Comparison of ENCODE assay signal across 9 cellular contexts in the genomic region with DNA sequence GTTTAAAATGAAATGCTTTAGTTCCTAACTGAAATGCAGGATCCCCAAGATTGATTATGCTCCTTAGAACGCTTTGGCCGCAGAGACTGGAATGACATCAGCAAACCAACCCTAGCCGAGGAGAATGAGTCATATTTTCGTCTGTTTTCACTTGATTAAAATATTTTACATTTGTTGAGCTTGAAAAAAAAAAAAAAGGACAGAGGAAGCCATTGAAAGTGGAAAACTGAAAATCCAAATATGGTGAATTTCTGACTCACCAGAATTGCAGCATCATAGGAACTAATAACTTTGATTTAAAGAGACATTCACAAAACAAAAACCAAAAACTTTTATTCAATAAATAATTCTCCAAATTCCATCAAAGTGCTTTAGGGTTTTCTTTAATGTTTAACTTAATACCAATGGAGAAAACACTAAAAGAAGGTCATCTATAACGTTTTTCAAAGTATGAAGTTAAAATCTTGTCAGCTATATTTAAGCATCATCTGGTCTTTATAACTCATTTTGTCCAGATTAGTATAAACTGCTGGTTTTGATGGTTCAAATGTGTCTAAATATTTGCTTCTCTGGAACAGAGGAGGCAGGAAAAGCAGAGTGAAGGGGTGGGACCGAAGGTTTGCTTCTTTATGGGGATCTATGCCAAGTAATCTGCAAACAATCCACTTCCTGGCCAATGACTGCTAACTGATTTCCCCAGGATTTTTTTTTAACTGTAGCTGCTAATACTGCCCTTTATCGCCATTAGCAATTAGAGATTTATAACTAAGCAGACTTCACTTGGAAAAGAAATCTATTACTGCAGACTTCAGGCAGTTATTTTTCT. TPM values are rescaled to one million over a fixed set of nuclear protein-coding genes. Genes with fewer than 3 reads are reported as not detected.
A peak's percentile ranks its signal among the peaks of the same experiment; 100 is the strongest.
DNase-seq lines count a peak whose midpoint lies in the region; ATAC-seq and TF ChIP-seq lines count a peak whose summit lies in the region.
"Had no signal": no experiment of that assay in that cellular context is flagged by ENCODE, and none has a peak within 500 bp of the region (broad histone marks: within the 10 kb centered on the region; RNA-seq: fewer than 3 reads in every experiment).

No MANE protein-coding gene starts in this region.

- ATAC-seq in HG03442 (IDR thresholded peaks at IDR 0.05; ENCODE audit: unreplicated experiment): no peak
- no peak for ATAC-seq in HG03469 (IDR thresholded peaks at IDR 0.05; ENCODE audit: unreplicated experiment)

- H3K27me3 Mint-ChIP-seq in activated CD4-positive, alpha-beta T cell treated with anti-CD3 and anti-CD28 coated beads, Interleukin-2, amount 10 ng/mL, durations not matched to agents 24 days and 14 days: no peaks in the 10 kb centered on the region
- H3K27me3 Mint-ChIP-seq: stimulated activated naive CD8-positive, alpha-beta T cell treated with anti-CD3 and anti-CD28 coated beads, Interleukin-15, Interleukin-2, amounts not matched to agents 100 ng/mL and 50 ng/mL, for 24 hours had no signal

- DNase-seq in stimulated activated CD4-positive, alpha-beta T cell treated with anti-CD3 and anti-CD28 coated beads, Interleukin-4, amount 100 ng/mL, for 24 hours: peak; percentile 13
- DNase-seq in stimulated activated CD4-positive, alpha-beta T cell treated with anti-CD3 and anti-CD28 coated beads, Interleukin-2, amount 100 ng/mL, for 48 hours: no peak
- DNase-seq in brain microvascular endothelial cell: peak; percentile 85
- DNase-seq in lung microvascular endothelial cell (ENCODE audit: low read depth in 2 of 2): peak; percentile 83 to 94
- DNase-seq in activated CD4-positive, alpha-beta T cell treated with anti-CD3 and anti-CD28 coated beads, Interleukin-2, amount 10 ng/mL, durations not matched to agents 24 days and 14 days: no peak
- DNase-seq in RPMI8226: no peak

- H3K4me3 Mint-ChIP-seq in activated CD4-positive, alpha-beta T cell treated with anti-CD3 and anti-CD28 coated beads, Interleukin-2, amount 10 ng/mL, durations not matched to agents 24 days and 14 days: no peak overlapping the region
- H3K4me3 Mint-ChIP-seq: stimulated activated naive CD8-positive, alpha-beta T cell treated with anti-CD3 and anti-CD28 coated beads, Interleukin-15, Interleukin-2, amounts not matched to agents 100 ng/mL and 50 ng/mL, for 24 hours had no signal

- peaks cover 1% of the 10 kb centered on the region for H3K4me1 Mint-ChIP-seq in activated CD4-positive, alpha-beta T cell treated with anti-CD3 and anti-CD28 coated beads, Interleukin-2, amount 10 ng/mL, durations not matched to agents 24 days and 14 days

- no peaks in the 10 kb centered on the region for H3K27me3 ChIP-seq in brain microvascular endothelial cell (replicated peaks)

- TF ChIP-seq CTCF in brain microvascular endothelial cell (IDR thresholded peaks at IDR 0.05; ENCODE audit: low read depth, low read length, missing control alignments): no peak

- no peak overlapping the region for H3K27ac Mint-ChIP-seq in activated CD4-positive, alpha-beta T cell treated with anti-CD3 and anti-CD28 coated beads, Interleukin-2, amount 10 ng/mL, durations not matched to agents 24 days and 14 days

- H3K9me3 Mint-ChIP-seq in activated CD4-positive, alpha-beta T cell treated with anti-CD3 and anti-CD28 coated beads, Interleukin-2, amount 10 ng/mL, durations not matched to agents 24 days and 14 days: no peaks in the 10 kb centered on the region
- H3K9me3 Mint-ChIP-seq: stimulated activated naive CD8-positive, alpha-beta T cell treated with anti-CD3 and anti-CD28 coated beads, Interleukin-15, Interleukin-2, amounts not matched to agents 100 ng/mL and 50 ng/mL, for 24 hours had no signal

- H3K4me3 ChIP-seq in brain microvascular endothelial cell (ENCODE audit: low read depth, low read length): no peak overlapping the region

- H3K27ac ChIP-seq in brain microvascular endothelial cell: peak overlapping the region; percentile 99

- intact Hi-C loops in activated CD4-positive, alpha-beta T cell treated with anti-CD3 and anti-CD28 coated beads, Interleukin-2, amount 10 ng/mL, durations not matched to agents 24 days and 14 days (cut with micrococcal nuclease): loop anchor here (5.0 kb wide), 1 partner anchor 77 kb away; no protein-coding TSS in a partner anchor

- H3K36me3 Mint-ChIP-seq in activated CD4-positive, alpha-beta T cell treated with anti-CD3 and anti-CD28 coated beads, Interleukin-2, amount 10 ng/mL, durations not matched to agents 24 days and 14 days (ENCODE audit: low read depth): no peaks in the 10 kb centered on the region

- no peaks in the 10 kb centered on the region for H3K36me3 ChIP-seq in brain microvascular endothelial cell (replicated peaks)

- in situ Hi-C loops in brain microvascular endothelial cell (cut with HindIII; ENCODE audit: low pct_ligation_motif_present, low sequenced_read_pairs): no loop called here

RNA-seq across cellular contexts. Expression of gene COL5A2, which starts 30.9 kb away (rescaled TPM):
- 34.9 and 36.5 TPM in 2 replicates for total RNA-seq in lung microvascular endothelial cell
- total RNA-seq in activated CD4-positive, alpha-beta T cell treated with anti-CD3 and anti-CD28 coated beads, Interleukin-2, amount 10 ng/mL, durations not matched to agents 24 days and 14 days: 0.49 and 0.66 TPM in 2 replicates

Comparison
In these comparisons a context has a peak if more than half of its experiments do, and no peak if none do; other contexts are left out.
1. DNase-seq: peak in stimulated activated CD4-positive, alpha-beta T cell treated with anti-CD3 and anti-CD28 coated beads, Interleukin-4, amount 100 ng/mL, for 24 hours (single experiment), brain microvascular endothelial cell (single experiment) and lung microvascular endothelial cell (2 of 2); none in stimulated activated CD4-positive, alpha-beta T cell treated with anti-CD3 and anti-CD28 coated beads, Interleukin-2, amount 100 ng/mL, for 48 hours (0 of 2), activated CD4-positive, alpha-beta T cell treated with anti-CD3 and anti-CD28 coated beads, Interleukin-2, amount 10 ng/mL, durations not matched to agents 24 days and 14 days (single experiment) and RPMI8226 (single experiment).
2. RNA of gene COL5A2, which starts 30.9 kb away (total RNA-seq): 34.9 to 36.5 TPM in lung microvascular endothelial cell; 0.49 to 0.66 TPM in activated CD4-positive, alpha-beta T cell treated with anti-CD3 and anti-CD28 coated beads, Interleukin-2, amount 10 ng/mL, durations not matched to agents 24 days and 14 days; every median in the first group is over 10 times any median in the second.